In genomic region chr7:92880212-92881090, GRCh38 we compare ENCODE assay signal across 8 cellular contexts. TPM values are rescaled to one million over a fixed set of nuclear protein-coding genes. Genes with fewer than 3 reads are reported as not detected.
DNase-seq lines count a peak whose midpoint lies in the region; ATAC-seq and TF ChIP-seq lines count a peak whose summit lies in the region.

No MANE protein-coding gene starts in this region.

- dilution Hi-C loops in mammary epithelial cell (cut with HindIII; ENCODE audit: low sequenced_read_pairs): no loop called here

- peak; percentile 35 for TF ChIP-seq CTCF in KMS-11 (conservative IDR thresholded peaks at IDR 0.05; ENCODE audit: low read depth, low read length)
- peak in 1 of 2 donors; percentile 14 for TF ChIP-seq CTCF in mammary epithelial cell (conservative IDR thresholded peaks at IDR 0.05 in 1 of 2, IDR thresholded peaks at IDR 0.05 in 1 of 2; ENCODE audit: extremely low read depth in 1 of 2, insufficient read depth in 1 of 2, low read depth in 1 of 2, low read length in 2 of 2)

- DNase-seq in DMS153 treated with DMSO at 0.1 percent for 48 hours (lab: John Stamatoyannopoulos, UW; ENCODE audit: unreplicated experiment) (peak; percentile 10), DMS153 (lab: John Stamatoyannopoulos, UW) (no peak), mammary epithelial cell (peak; percentile 18), medulla oblongata (ENCODE audit: extremely low spot score) (peak; percentile 48), COLO829 (ENCODE audit: low spot score) (no peak), COLO668 (lab: John Stamatoyannopoulos, UW; ENCODE audit: unreplicated experiment) (no peak)

- no peak overlapping the region for H3K27ac ChIP-seq in KMS-11
- no peak overlapping the region for H3K27ac ChIP-seq in mammary epithelial cell (ENCODE audit: insufficient read depth, low read depth, low read length)

- H3K27me3 ChIP-seq in KMS-11 (ENCODE audit: insufficient read depth, low read depth): no peaks in the 10 kb centered on the region
- H3K27me3 ChIP-seq in mammary epithelial cell (ENCODE audit: insufficient read depth, low read length): no peaks in the 10 kb centered on the region

- 100% methylated on average over 2 of the region's 2 CpGs for WGBS in mammary epithelial cell (ENCODE audit: low coverage, missing lambda C conversion rate)

- no peak for ATAC-seq in GM21723 (IDR thresholded peaks at IDR 0.05; ENCODE audit: unreplicated experiment)

- H3K4me3 ChIP-seq in KMS-11 (IDR thresholded peaks at IDR 0.05; ENCODE audit: insufficient read depth, low read depth, low read length): no peak overlapping the region
- H3K4me3 ChIP-seq in mammary epithelial cell (replicated peaks in 1 of 3; ENCODE audit: insufficient read depth in 1 of 3, low read depth in 2 of 3, low read length in 3 of 3): no peak overlapping the region

- H2AFZ ChIP-seq in KMS-11 (ENCODE audit: low read depth) (no peak overlapping the region), mammary epithelial cell (ENCODE audit: low read depth, low read length) (no peak overlapping the region)

- no TSS peak for BruUV-seq in mammary epithelial cell (replicated peaks; lab: Mats Ljungman, UMichigan)

- H3K79me2 ChIP-seq in KMS-11 (ENCODE audit: insufficient read depth, low read depth) (no peaks in the 10 kb centered on the region), mammary epithelial cell (ENCODE audit: insufficient read depth, low read length) (no peaks in the 10 kb centered on the region)

- no peak overlapping the region for H3K4me2 ChIP-seq in KMS-11
- no peak overlapping the region for H3K4me2 ChIP-seq in mammary epithelial cell (ENCODE audit: insufficient read depth, low read depth, low read length)

- no peak overlapping the region for H3K9ac ChIP-seq in KMS-11
- no peak overlapping the region for H3K9ac ChIP-seq in mammary epithelial cell (ENCODE audit: insufficient read depth, low read length)

- in situ Hi-C loops in mammary epithelial cell (cut with MboI; ENCODE audit: low sequenced_read_pairs in 2 of 2): no loop called here

- intact Hi-C loops in mammary epithelial cell (cut with micrococcal nuclease): loop anchor here (1.0 to 5.0 kb wide), 5 partner anchors 47 to 259 kb away; no protein-coding TSS in a partner anchor

- H3K36me3 ChIP-seq in KMS-11 (ENCODE audit: insufficient read depth) (no peaks in the 10 kb centered on the region), mammary epithelial cell (ENCODE audit: insufficient read depth, low read length) (no peaks in the 10 kb centered on the region)

- no peaks in the 10 kb centered on the region for H3K4me1 ChIP-seq in KMS-11 (ENCODE audit: low read depth, poor library complexity, severe bottlenecking)
- H3K4me1 ChIP-seq in mammary epithelial cell (ENCODE audit: insufficient read depth, low read length): peaks cover 9% of the 10 kb centered on the region

- H3K9me3 ChIP-seq in mammary epithelial cell (replicated peaks; ENCODE audit: insufficient read depth, low read length): no peaks in the 10 kb centered on the region

- CTCF ChIA-PET in mammary epithelial cell (lab: Charles Lee; ENCODE audit: low non-redundant PET): no interaction called here

- H4K20me1 ChIP-seq in KMS-11 (ENCODE audit: insufficient read depth): no peaks in the 10 kb centered on the region
- no peaks in the 10 kb centered on the region for H4K20me1 ChIP-seq in mammary epithelial cell (ENCODE audit: insufficient read depth, low read length)

RNA-seq across cellular contexts. Expression of gene CDK6, which starts 44.1 kb away (rescaled TPM):
- 100 to 1,000 TPM; 130 to 171 TPM for total RNA-seq in mammary epithelial cell
- 49.2 TPM for polyA plus RNA-seq in mammary epithelial cell
- polyA minus RNA-seq in mammary epithelial cell: 277 TPM

Comparison
In these comparisons a context has a peak if more than half of its experiments do, and no peak if none do; other contexts are left out.
1. DNase-seq: peak in DMS153 treated with DMSO at 0.1 percent for 48 hours (single experiment), mammary epithelial cell (single experiment) and medulla oblongata (single experiment); none in DMS153 (single experiment), COLO829 (single experiment) and COLO668 (single experiment).